ENCODE assay signal across 8 cellular contexts in the genomic region with DNA sequence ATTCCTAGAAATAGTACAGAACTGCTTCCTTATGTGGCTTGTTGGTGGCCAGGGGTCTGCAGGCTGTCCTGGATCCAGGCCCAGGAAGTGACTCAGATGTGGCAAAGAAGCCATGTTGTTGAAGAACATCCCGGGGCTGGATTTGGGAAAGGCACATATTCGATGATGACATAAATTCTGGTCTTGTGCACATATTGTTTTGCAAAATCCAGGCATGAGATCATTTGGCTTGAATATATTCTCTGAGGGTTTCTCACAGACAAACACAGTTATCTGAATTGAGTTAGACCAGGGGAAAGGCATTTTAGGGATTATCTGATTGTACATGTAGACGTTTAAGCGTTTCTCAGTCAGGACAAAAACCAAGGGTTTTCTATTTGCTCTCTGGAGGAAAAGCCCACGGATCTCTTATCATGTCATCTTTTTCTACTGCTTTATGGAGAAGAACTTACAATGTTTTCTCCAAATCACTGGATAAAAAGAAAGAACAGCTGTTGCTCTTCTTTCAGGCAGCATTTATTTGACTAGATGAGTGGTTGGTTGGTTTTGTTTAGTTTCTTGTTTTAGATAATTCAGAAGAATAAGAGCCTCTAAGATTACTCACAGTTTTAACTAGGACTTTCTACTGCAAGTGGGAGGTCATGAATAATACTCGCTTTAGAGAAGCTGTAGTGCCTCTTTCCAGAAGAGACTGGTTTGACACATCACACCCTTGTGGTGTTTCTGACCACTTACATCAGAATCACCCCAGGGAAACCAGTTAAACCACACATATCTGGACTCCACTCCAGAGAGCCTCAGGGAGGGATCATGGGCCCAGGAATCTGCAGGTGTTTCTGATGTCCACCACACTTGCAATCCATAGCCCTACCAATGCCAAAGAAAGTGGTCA. TPM values are rescaled to one million over a fixed set of nuclear protein-coding genes. Genes with fewer than 3 reads are reported as not detected.
DNase-seq lines count a peak whose midpoint lies in the region; ATAC-seq and TF ChIP-seq lines count a peak whose summit lies in the region.

No MANE protein-coding gene starts in this region.

- H3K4me1 ChIP-seq in Peyer's patch: peaks cover 0 to 21% (median 0%) of the 10 kb centered on the region in 4 donors
- no peaks in the 10 kb centered on the region for H3K4me1 ChIP-seq in foreskin keratinocyte

- peak; percentile 29 for DNase-seq in GM19240 (ENCODE audit: insufficient read length, low spot score)
- DNase-seq in Peyer's patch: no peak
- DNase-seq in foreskin keratinocyte: peak; percentile 41 to 75
- DNase-seq in superior temporal gyrus (ENCODE audit: extremely low spot score): peak; percentile 40
- no peak for DNase-seq in activated CD4-positive, alpha-beta T cell treated with anti-CD3 and anti-CD28 coated beads, Interleukin-2, amount 10 ng/mL, durations not matched to agents 7 days and 5 days
- DNase-seq in NCI-H510A (lab: John Stamatoyannopoulos, UW): no peak
- no peak for DNase-seq in epidermal melanocyte (ENCODE audit: insufficient read length, low spot score)

- no peaks in the 10 kb centered on the region for H3K36me3 Mint-ChIP-seq in activated CD4-positive, alpha-beta T cell treated with anti-CD3 and anti-CD28 coated beads, Interleukin-2, amount 10 ng/mL, durations not matched to agents 7 days and 5 days (ENCODE audit: low read depth)

- no peaks in the 10 kb centered on the region for H3K36me3 ChIP-seq in Peyer's patch

- no peak for TF ChIP-seq POLR2A in Peyer's patch (IDR thresholded peaks at IDR 0.05)

- no peak overlapping the region for H3K27ac Mint-ChIP-seq in activated CD4-positive, alpha-beta T cell treated with anti-CD3 and anti-CD28 coated beads, Interleukin-2, amount 10 ng/mL, durations not matched to agents 7 days and 5 days

- no peak overlapping the region for H3K4me3 Mint-ChIP-seq in activated CD4-positive, alpha-beta T cell treated with anti-CD3 and anti-CD28 coated beads, Interleukin-2, amount 10 ng/mL, durations not matched to agents 7 days and 5 days

- TF ChIP-seq CTCF in Peyer's patch (IDR thresholded peaks at IDR 0.05) (no peak), foreskin keratinocyte (conservative IDR thresholded peaks at IDR 0.05) (peak; percentile 9)

- H3K4me3 ChIP-seq in Peyer's patch: no peak overlapping the region

- no peaks in the 10 kb centered on the region for H3K9me3 Mint-ChIP-seq in activated CD4-positive, alpha-beta T cell treated with anti-CD3 and anti-CD28 coated beads, Interleukin-2, amount 10 ng/mL, durations not matched to agents 7 days and 5 days

- H3K27ac ChIP-seq in Peyer's patch (peak overlapping the region in 3 of 4 donors; percentile 28 to 62 (median 39)), foreskin keratinocyte (no peak overlapping the region)

- H3K27me3 ChIP-seq in Peyer's patch (no peaks in the 10 kb centered on the region), foreskin keratinocyte (no peaks in the 10 kb centered on the region)

- H3K4me1 Mint-ChIP-seq in activated CD4-positive, alpha-beta T cell treated with anti-CD3 and anti-CD28 coated beads, Interleukin-2, amount 10 ng/mL, durations not matched to agents 7 days and 5 days: no peaks in the 10 kb centered on the region

- ATAC-seq in foreskin keratinocyte: peak; percentile 53
- ATAC-seq in GM21619 (IDR thresholded peaks at IDR 0.05; ENCODE audit: unreplicated experiment): no peak

- CTCF ChIA-PET in activated CD4-positive, alpha-beta T cell treated with anti-CD3 and anti-CD28 coated beads, Interleukin-2, amount 10 ng/mL, durations not matched to agents 7 days and 5 days (lab: Charles Lee): no interaction called here

- no peaks in the 10 kb centered on the region for H3K9me3 ChIP-seq in Peyer's patch

- peaks cover 6% of the 10 kb centered on the region for H3K27me3 Mint-ChIP-seq in activated CD4-positive, alpha-beta T cell treated with anti-CD3 and anti-CD28 coated beads, Interleukin-2, amount 10 ng/mL, durations not matched to agents 7 days and 5 days

- POLR2A ChIA-PET in activated CD4-positive, alpha-beta T cell treated with anti-CD3 and anti-CD28 coated beads, Interleukin-2, amount 10 ng/mL, durations not matched to agents 7 days and 5 days (lab: Charles Lee): no interaction called here

RNA-seq across cellular contexts. Expression of a gene that starts 29.5 kb away (rescaled TPM):
- total RNA-seq in Peyer's patch (10 to 100 TPM; 22.3 to 63.4 (median 55.7) TPM), foreskin keratinocyte (18.9 and 22.5 TPM in 2 replicates)
- 6.6 and 6.9 TPM in 2 replicates for polyA plus RNA-seq in foreskin keratinocyte
- under 1 TPM; 0.15 to 0.37 TPM for total RNA-seq in activated CD4-positive, alpha-beta T cell treated with anti-CD3 and anti-CD28 coated beads, Interleukin-2, amount 10 ng/mL, durations not matched to agents 7 days and 5 days

Comparison
In these comparisons a context has a peak if more than half of its experiments do, and no peak if none do; other contexts are left out.
1. DNase-seq: peak in GM19240 (single experiment), foreskin keratinocyte (2 of 2) and superior temporal gyrus (single experiment); none in Peyer's patch (0 of 3), activated CD4-positive, alpha-beta T cell treated with anti-CD3 and anti-CD28 coated beads, Interleukin-2, amount 10 ng/mL, durations not matched to agents 7 days and 5 days (single experiment), NCI-H510A (single experiment) and epidermal melanocyte (single experiment).
2. RNA of a gene that starts 29.5 kb away (total RNA-seq): 22.3 to 63.4 TPM in Peyer's patch and 18.9 to 22.5 TPM in foreskin keratinocyte; 0.15 to 0.37 TPM in activated CD4-positive, alpha-beta T cell treated with anti-CD3 and anti-CD28 coated beads, Interleukin-2, amount 10 ng/mL, durations not matched to agents 7 days and 5 days; every median in the first group is over 10 times any median in the second.